Comparison of ENCODE assay signal across 16 cellular contexts in genomic region chr18:48542513-48543181, GRCh38. TPM values are rescaled to one million over a fixed set of nuclear protein-coding genes. Genes with fewer than 3 reads are reported as not detected.
DNase-seq lines count a peak whose midpoint lies in the region; ATAC-seq and TF ChIP-seq lines count a peak whose summit lies in the region.
"Had no signal": no experiment of that assay in that cellular context is flagged by ENCODE, and none has a peak within 500 bp of the region (broad histone marks: within the 10 kb centered on the region; RNA-seq: fewer than 3 reads in every experiment).

No MANE protein-coding gene starts in this region.

- H3K27ac ChIP-seq in left ventricle myocardium inferior (replicated peaks) = peak overlapping the region; percentile 96
- H3K27ac ChIP-seq in stomach smooth muscle (ENCODE audit: low read length) = peak overlapping the region; percentile 19
- H3K27ac ChIP-seq: ovary, SJCRH30, WERI-Rb-1 had no signal

- no peak for DNase-seq in left ventricle myocardium inferior
- no peak for DNase-seq in Right ventricle myocardium superior
- DNase-seq in WTC11 (ENCODE audit: low spot score) = peak; percentile 30
- no peak for DNase-seq in glutamatergic neuron
- DNase-seq in NCI-H526 (lab: John Stamatoyannopoulos, UW) = no peak
- no peak for DNase-seq in MG63
- DNase-seq in hepatic stellate cell (ENCODE audit: low spot score) = no peak
- DNase-seq: aorta; effector memory CD4-positive, alpha-beta T cell; HCEC 1CT; heart left ventricle; NCI-H82; SJCRH30; WERI-Rb-1 had no signal

- H3K9me3 Mint-ChIP-seq in WTC11 (no peaks in the 10 kb centered on the region), glutamatergic neuron (ENCODE audit: unreplicated experiment) (peaks cover 23% of the 10 kb centered on the region)

- no peak for TF ChIP-seq CTCF in left ventricle myocardium inferior (IDR thresholded peaks at IDR 0.05; ENCODE audit: borderline replicate concordance)
- TF ChIP-seq CTCF in WTC11 (IDR thresholded peaks at IDR 0.05) = no peak
- no peak for TF ChIP-seq CTCF in glutamatergic neuron (IDR thresholded peaks at IDR 0.05; ENCODE audit: partially characterized antibody, unreplicated experiment)

- H3K36me3 ChIP-seq in left ventricle myocardium inferior = no peaks in the 10 kb centered on the region
- H3K36me3 ChIP-seq in stomach smooth muscle (ENCODE audit: control insufficient read depth in 2 of 2, insufficient read depth in 2 of 2, low read length in 2 of 2) = no peaks in the 10 kb centered on the region
- peaks cover 16% of the 10 kb centered on the region for H3K36me3 ChIP-seq in MG63
- H3K36me3 ChIP-seq: heart left ventricle, ovary, SJCRH30, WERI-Rb-1 had no signal

- no peaks in the 10 kb centered on the region for H3K9me3 ChIP-seq in left ventricle myocardium inferior (replicated peaks)
- H3K9me3 ChIP-seq in stomach smooth muscle (ENCODE audit: control insufficient read depth in 2 of 2, low read length in 2 of 2) = no peaks in the 10 kb centered on the region
- no peaks in the 10 kb centered on the region for H3K9me3 ChIP-seq in MG63
- H3K9me3 ChIP-seq: heart left ventricle, ovary, SJCRH30 had no signal

- H3K4me1 Mint-ChIP-seq in WTC11 (peaks cover 70% of the 10 kb centered on the region), glutamatergic neuron (ENCODE audit: low read depth, unreplicated experiment) (peaks cover 57% of the 10 kb centered on the region)

- no peaks in the 10 kb centered on the region for H3K27me3 ChIP-seq in left ventricle myocardium inferior (ENCODE audit: low read depth)
- H3K27me3 ChIP-seq in stomach smooth muscle (ENCODE audit: control insufficient read depth in 1 of 2, insufficient read depth in 2 of 2, low read length in 2 of 2) = no peaks in the 10 kb centered on the region
- H3K27me3 ChIP-seq in MG63 = no peaks in the 10 kb centered on the region
- H3K27me3 ChIP-seq: heart left ventricle, ovary, SJCRH30 had no signal

- CTCF ChIA-PET in WTC11 (lab: Charles Lee) = interaction anchor here (0.8 to 1.6 kb wide), 3 partner anchors 63 to 122 kb away, joined by 4 to 5 read pairs (median 5); no protein-coding TSS in a partner anchor

- H3K27ac Mint-ChIP-seq in WTC11 (peak overlapping the region; percentile 67), glutamatergic neuron (ENCODE audit: unreplicated experiment) (no peak overlapping the region)

- H3K4me1 ChIP-seq in left ventricle myocardium inferior (peaks cover 95% of the 10 kb centered on the region), stomach smooth muscle (ENCODE audit: control insufficient read depth, insufficient read depth, low read length) (peaks cover 47% of the 10 kb centered on the region)

- H3K4me3 Mint-ChIP-seq in WTC11 (no peak overlapping the region; the same call in 1 of the 2 replicates), glutamatergic neuron (ENCODE audit: unreplicated experiment) (peak overlapping the region; percentile 34)

- H3K4me3 ChIP-seq in left ventricle myocardium inferior (no peak overlapping the region), stomach smooth muscle (ENCODE audit: low read length in 2 of 2) (no peak overlapping the region), MG63 (no peak overlapping the region)
- H3K4me3 ChIP-seq: ovary, SJCRH30 had no signal

- peaks cover 30% of the 10 kb centered on the region for H3K27me3 Mint-ChIP-seq in WTC11 (ENCODE audit: low read depth)
- peaks cover 13% of the 10 kb centered on the region for H3K27me3 Mint-ChIP-seq in glutamatergic neuron (ENCODE audit: unreplicated experiment)

- H3K36me3 Mint-ChIP-seq in WTC11 = no peaks in the 10 kb centered on the region
- no peaks in the 10 kb centered on the region for H3K36me3 Mint-ChIP-seq in glutamatergic neuron (ENCODE audit: unreplicated experiment)

- intact Hi-C loops in left ventricle myocardium inferior (cut with micrococcal nuclease) (no loop called here), Right ventricle myocardium superior (cut with DNase I) (no loop called here)

- POLR2A ChIA-PET in WTC11 (lab: Charles Lee) = interaction anchor here (0.6 kb wide), 1 partner anchor 61 kb away, joined by 5 read pairs; no protein-coding TSS in a partner anchor

- no peak overlapping the region for H3K9ac ChIP-seq in stomach smooth muscle (ENCODE audit: low read length in 2 of 2)

- ATAC-seq in Right ventricle myocardium superior (ENCODE audit: poor library complexity) = no peak
- ATAC-seq in WTC11 = no peak
- ATAC-seq: heart left ventricle had no signal

TF ChIP-seq in WTC11, 78 proteins besides CTCF, POLR2A, EP300 and RAD21 (continues in another document):
- TF ChIP-seq ATF6 (CRISPR knock-in tag; IDR thresholded peaks at IDR 0.05) = no peak
- TF ChIP-seq IRF2 (CRISPR knock-in tag; IDR thresholded peaks at IDR 0.05; ENCODE audit: borderline replicate concordance, low read depth) = no peak
- no peak for TF ChIP-seq ZBTB21 (CRISPR knock-in tag; IDR thresholded peaks at IDR 0.05; ENCODE audit: borderline replicate concordance)
- no peak for TF ChIP-seq ZSCAN18 (CRISPR knock-in tag; IDR thresholded peaks at IDR 0.05)
- TF ChIP-seq FOXP1 (CRISPR knock-in tag; IDR thresholded peaks at IDR 0.05; ENCODE audit: borderline replicate concordance) = no peak
- no peak for TF ChIP-seq MXD4 (CRISPR knock-in tag; IDR thresholded peaks at IDR 0.05; ENCODE audit: borderline replicate concordance)
- no peak for TF ChIP-seq ZNF232 (CRISPR knock-in tag; IDR thresholded peaks at IDR 0.05)
- TF ChIP-seq ZNF512 (CRISPR knock-in tag; IDR thresholded peaks at IDR 0.05; ENCODE audit: borderline replicate concordance) = no peak
- no peak for TF ChIP-seq NFE2L1 (CRISPR knock-in tag; IDR thresholded peaks at IDR 0.05)
- no peak for TF ChIP-seq ZNF281 (CRISPR knock-in tag; IDR thresholded peaks at IDR 0.05)
- no peak for TF ChIP-seq ZNF317 (CRISPR knock-in tag; IDR thresholded peaks at IDR 0.05; ENCODE audit: borderline replicate concordance, low read depth)
- TF ChIP-seq RORB (CRISPR knock-in tag; IDR thresholded peaks at IDR 0.05) = no peak

RNA-seq across cellular contexts. Expression of gene CTIF, which starts 3.8 kb away (rescaled TPM):
- total RNA-seq in left ventricle myocardium inferior (60.0 TPM), Right ventricle myocardium superior (54.5 TPM), WTC11 (2021) (18.9 to 28.5 TPM (median 20.4 TPM) in 3 replicates), glutamatergic neuron (ENCODE audit: unreplicated experiment) (137 TPM)
- total RNA-seq in MG63 (2014; rRNA removed; shearing (Covaris generic); ENCODE audit: low replicate concordance) = 10.2 and 20.6 TPM in 2 replicates
